In genomic region chr2:48530033-48530804, GRCh38 we compare ENCODE assay signal across 8 cellular contexts. TPM values are rescaled to one million over a fixed set of nuclear protein-coding genes. Genes with fewer than 3 reads are reported as not detected.
A peak's percentile ranks its signal among the peaks of the same experiment; 100 is the strongest.
DNase-seq lines count a peak whose midpoint lies in the region; ATAC-seq, FAIRE-seq and TF ChIP-seq lines count a peak whose summit lies in the region.

Gene STON1, plus strand, starts transcription at chr2:48530154. Its CDS starts 50,480 bp downstream, at chr2:48580634.

- peak; percentile 49 for ATAC-seq in HG02678 (IDR thresholded peaks at IDR 0.05; ENCODE audit: unreplicated experiment)

- FAIRE-seq in bronchial epithelial cell (lab: Jason Lieb, UNC): no peak

- DNase-seq in GM10248 (ENCODE audit: extremely low spot score): peak; percentile 57
- peak; percentile 18 for DNase-seq in T-helper 22 cell (ENCODE audit: low read depth)
- no peak for DNase-seq in bronchial epithelial cell (ENCODE audit: low read depth)
- DNase-seq in left kidney (ENCODE audit: low read depth, low spot score): peak; percentile 81
- peak; percentile 32 for DNase-seq in stimulated activated CD4-positive, alpha-beta T cell treated with anti-CD3 and anti-CD28 coated beads, Interleukin-4, amount 100 ng/mL, for 1 hour
- DNase-seq in AML-193 (lab: John Stamatoyannopoulos, UW): no peak
- no peak for DNase-seq in SIG-M5 (lab: John Stamatoyannopoulos, UW)

- TF ChIP-seq CTCF in GM10248 (IDR thresholded peaks at IDR 0.05; ENCODE audit: control extremely low read depth, extremely low read depth, low read depth, missing control alignments) (no peak), bronchial epithelial cell (IDR thresholded peaks at IDR 0.05; ENCODE audit: insufficient read depth, low read length, severe bottlenecking) (no peak)

- H3K27me3 ChIP-seq in bronchial epithelial cell (ENCODE audit: control insufficient read depth, insufficient read depth, low read length): no peaks in the 10 kb centered on the region

- peak within 1 kb of the TSS; percentile 31 for H3K4me3 ChIP-seq in bronchial epithelial cell (ENCODE audit: low read depth, low read length)

- POLR2A ChIA-PET in GM10248 (lab: Yijun Ruan, JAX): no interaction called here

- H3K36me3 ChIP-seq in bronchial epithelial cell (ENCODE audit: control insufficient read depth, insufficient read depth, low read length): no peaks in the 10 kb centered on the region

- CTCF ChIA-PET in GM10248 (lab: Yijun Ruan, JAX): no interaction called here

RNA-seq across cellular contexts. Expression of gene STON1, which starts in this region (rescaled TPM):
- total RNA-seq in bronchial epithelial cell: 0.26 and 0.79 TPM in 2 replicates

Comparison
In these comparisons a context has a peak if more than half of its experiments do, and no peak if none do; other contexts are left out.
1. DNase-seq: peak in GM10248 (single experiment), T-helper 22 cell (single experiment), left kidney (single experiment) and stimulated activated CD4-positive, alpha-beta T cell treated with anti-CD3 and anti-CD28 coated beads, Interleukin-4, amount 100 ng/mL, for 1 hour (single experiment); none in bronchial epithelial cell (single experiment), AML-193 (0 of 2) and SIG-M5 (single experiment).